In genomic region chr19:912181-913079, GRCh38 we compare ENCODE assay signal across 9 cellular contexts. TPM values are rescaled to one million over a fixed set of nuclear protein-coding genes. Genes with fewer than 3 reads are reported as not detected.
DNase-seq lines count a peak whose midpoint lies in the region; ATAC-seq and TF ChIP-seq lines count a peak whose summit lies in the region.
"Had no signal": no experiment of that assay in that cellular context is flagged by ENCODE, and none has a peak within 500 bp of the region (broad histone marks: within the 10 kb centered on the region; RNA-seq: fewer than 3 reads in every experiment).

No MANE protein-coding gene starts in this region.

- H3K9ac ChIP-seq in KMS-11 (peak overlapping the region; percentile 57; the same call in 1 of the 2 replicates), mesendoderm (ENCODE audit: low read length) (peak overlapping the region; percentile 69)

- H4K5ac ChIP-seq in mesendoderm (ENCODE audit: low read length) = no peak overlapping the region

- POLR2A ChIA-PET in Caco-2 (lab: Charles Lee) (no interaction called here), MCF 10A (lab: Yijun Ruan, JAX) (interaction anchor here (0.6 to 1.2 kb wide), 3 partner anchors 19 to 76 kb away, joined by 3 read pairs; partner anchors contain the start of genes MED16 and RNU6-9)

- H2BK5ac ChIP-seq in mesendoderm (ENCODE audit: low read length) = no peak overlapping the region

- peak overlapping the region; percentile 74 for H3K4me3 Mint-ChIP-seq in Caco-2 (ENCODE audit: unreplicated experiment)
- peak overlapping the region; percentile 71 for H3K4me3 Mint-ChIP-seq in MCF 10A (ENCODE audit: unreplicated experiment)

- H3K36me3 Mint-ChIP-seq in Caco-2 (ENCODE audit: insufficient read depth, unreplicated experiment) = peaks cover 6% of the 10 kb centered on the region
- H3K36me3 Mint-ChIP-seq in MCF 10A (ENCODE audit: insufficient read depth, unreplicated experiment) = peaks cover 15% of the 10 kb centered on the region

- H3K4me1 Mint-ChIP-seq in Caco-2 (ENCODE audit: low read depth, unreplicated experiment) = peaks cover 7% of the 10 kb centered on the region
- H3K4me1 Mint-ChIP-seq in MCF 10A (ENCODE audit: insufficient read depth, unreplicated experiment) = peaks cover 9% of the 10 kb centered on the region

- H3K4me2 ChIP-seq in KMS-11 = no peak overlapping the region
- peak overlapping the region; percentile 16 for H3K4me2 ChIP-seq in mesendoderm (ENCODE audit: low read length)

- H3K27me3 ChIP-seq in Caco-2 (replicated peaks; ENCODE audit: control insufficient read depth, insufficient read depth, low read length) (no peaks in the 10 kb centered on the region), KMS-11 (ENCODE audit: insufficient read depth, low read depth) (peaks cover 5% of the 10 kb centered on the region; the same call in 1 of the 2 replicates), mesendoderm (ENCODE audit: insufficient read depth, low read length, poor library complexity) (no peaks in the 10 kb centered on the region)

- H4K8ac ChIP-seq in mesendoderm (ENCODE audit: low read depth, low read length) = no peak overlapping the region

- H3K36me3 ChIP-seq in Caco-2 (ENCODE audit: control insufficient read depth, insufficient read depth, low read length) (no peaks in the 10 kb centered on the region), KMS-11 (ENCODE audit: insufficient read depth) (no peaks in the 10 kb centered on the region), mesendoderm (ENCODE audit: control insufficient read depth, insufficient read depth, low read length) (no peaks in the 10 kb centered on the region), urinary bladder (ENCODE audit: insufficient read depth) (no peaks in the 10 kb centered on the region)

- H3K79me2 ChIP-seq in KMS-11 (ENCODE audit: insufficient read depth, low read depth) (peaks cover 11% of the 10 kb centered on the region; the same call in 1 of the 2 replicates), mesendoderm (ENCODE audit: control insufficient read depth, insufficient read depth, low read length) (peaks cover 9% of the 10 kb centered on the region)

- H3K18ac ChIP-seq in mesendoderm (ENCODE audit: low read length) = peak overlapping the region; percentile 98

- no peaks in the 10 kb centered on the region for H3K9me3 ChIP-seq in Caco-2

- H2AFZ ChIP-seq in KMS-11 (ENCODE audit: low read depth) = no peak overlapping the region; the same call in 1 of the 2 replicates

- H3K27ac ChIP-seq in KMS-11 = no peak overlapping the region
- no peak overlapping the region for H3K27ac ChIP-seq in mesendoderm (ENCODE audit: low read depth, low read length)
- H3K27ac ChIP-seq in urinary bladder (ENCODE audit: low read depth) = peak overlapping the region; percentile 92

- no TSS peak for BruUV-seq in Caco-2 (replicated peaks; lab: Mats Ljungman, UMichigan)
- BruUV-seq in MCF 10A (replicated peaks; lab: Mats Ljungman, UMichigan) = no TSS peak

- ATAC-seq in GM21528 (IDR thresholded peaks at IDR 0.05; ENCODE audit: low FRiP score, unreplicated experiment) (no peak), GM21576 (IDR thresholded peaks at IDR 0.05; ENCODE audit: unreplicated experiment) (no peak)

- H3K79me1 ChIP-seq in mesendoderm (ENCODE audit: low read length) = peaks cover 5% of the 10 kb centered on the region

- H3K4me1 ChIP-seq in Caco-2 (no peaks in the 10 kb centered on the region; the same call in 1 of the 2 replicates), KMS-11 (ENCODE audit: low read depth, poor library complexity, severe bottlenecking) (peaks cover 5% of the 10 kb centered on the region), mesendoderm (ENCODE audit: control insufficient read depth, low read depth, low read length) (no peaks in the 10 kb centered on the region), urinary bladder (ENCODE audit: insufficient read depth) (peaks cover 2% of the 10 kb centered on the region)

- WGBS in mesendoderm (ENCODE audit: extremely low coverage, insufficient coverage, low lambda C conversion rate) = no CpG with 5 or more reads among the region's 69 CpGs
- WGBS in urinary bladder = 4% methylated on average over 68 of the region's 69 CpGs

- intact Hi-C loops in Caco-2 (cut with micrococcal nuclease; ENCODE audit: unreplicated experiment) (no loop called here), MCF 10A (cut with micrococcal nuclease) (loop anchor here (5.0 kb wide), 1 partner anchor 40 kb away; no protein-coding TSS in a partner anchor)

- no peak for TF ChIP-seq CTCF in Caco-2 (IDR thresholded peaks at IDR 0.05; ENCODE audit: insufficient read depth in 1 of 2, low read depth in 1 of 2, low read length in 1 of 2, severe bottlenecking in 1 of 2, unreplicated experiment in 1 of 2)
- TF ChIP-seq CTCF in KMS-11 (conservative IDR thresholded peaks at IDR 0.05; ENCODE audit: low read depth, low read length) = no peak
- TF ChIP-seq CTCF in MCF 10A (IDR thresholded peaks at IDR 0.05; ENCODE audit: unreplicated experiment) = no peak

- peak overlapping the region; percentile 86 for H3K56ac ChIP-seq in mesendoderm (ENCODE audit: low read length)

- H2BK15ac ChIP-seq in mesendoderm (replicated peaks; ENCODE audit: low read depth) = no peak overlapping the region

- H3K27me3 Mint-ChIP-seq in Caco-2 (ENCODE audit: insufficient read depth, unreplicated experiment) = no peaks in the 10 kb centered on the region
- H3K27me3 Mint-ChIP-seq in MCF 10A (ENCODE audit: insufficient read depth, unreplicated experiment) = no peaks in the 10 kb centered on the region

- DNase-seq in Caco-2 = no peak
- peak; percentile 45 for DNase-seq in MCF 10A (ENCODE audit: unreplicated experiment)
- DNase-seq in mesendoderm = no peak
- no peak for DNase-seq in ureter (ENCODE audit: low spot score)

- H3K4me3 ChIP-seq in Caco-2 (ENCODE audit: low read depth, low read length) (peak overlapping the region; percentile 90), KMS-11 (IDR thresholded peaks at IDR 0.05; ENCODE audit: insufficient read depth, low read depth, low read length) (no peak overlapping the region), mesendoderm (ENCODE audit: low read length) (peak overlapping the region; percentile 49), urinary bladder (ENCODE audit: low read depth, low read length) (peak overlapping the region; percentile 97)

- H3K27ac Mint-ChIP-seq in Caco-2 (ENCODE audit: unreplicated experiment) (no peak overlapping the region), MCF 10A (ENCODE audit: low read depth, unreplicated experiment) (peak overlapping the region; percentile 85)

- no peak overlapping the region for H2AK5ac ChIP-seq in mesendoderm (ENCODE audit: low read length)

- no peaks in the 10 kb centered on the region for H4K20me1 ChIP-seq in KMS-11 (ENCODE audit: insufficient read depth)

- no peaks in the 10 kb centered on the region for H3K9me3 Mint-ChIP-seq in Caco-2 (ENCODE audit: unreplicated experiment)
- no peaks in the 10 kb centered on the region for H3K9me3 Mint-ChIP-seq in MCF 10A (ENCODE audit: unreplicated experiment)

- peak overlapping the region; percentile 92 for H3K4ac ChIP-seq in mesendoderm (ENCODE audit: low read depth, low read length)

- CTCF ChIA-PET in Caco-2 (lab: Charles Lee) (no interaction called here), MCF 10A (lab: Yijun Ruan, JAX) (no interaction called here)

- peak overlapping the region; percentile 85 for H2BK120ac ChIP-seq in mesendoderm (ENCODE audit: low read depth, low read length)

- H3K23ac ChIP-seq in mesendoderm (ENCODE audit: low read length) = no peak overlapping the region

RNA-seq across cellular contexts. Expression of gene R3HDM4, which starts 0.6 kb away (rescaled TPM):
- total RNA-seq in Caco-2 (2022) (57.7 and 60.4 TPM in 2 replicates), MCF 10A (2022) (65.7 and 73.6 TPM in 2 replicates), urinary bladder (16.0 TPM), ureter (69.5 TPM)
- polyA plus RNA-seq in mesendoderm (2013, experiment 1 of 2) = 56.1 TPM
- polyA plus RNA-seq in mesendoderm (2013, experiment 2 of 2) = 56.0 TPM
- 62.3 TPM for polyA plus RNA-seq in urinary bladder

RNA-seq across cellular contexts. Expression of gene KISS1R, which starts 4.7 kb away (rescaled TPM):
- total RNA-seq in Caco-2 (2022) (13.0 and 16.6 TPM in 2 replicates), MCF 10A (2022) (not detected in 2 replicates), urinary bladder (not detected), ureter (not detected)
- 0.10 TPM for polyA plus RNA-seq in mesendoderm (2013, experiment 1 of 2)
- 0.15 TPM for polyA plus RNA-seq in mesendoderm (2013, experiment 2 of 2)
- polyA plus RNA-seq in urinary bladder = 0.28 TPM
- total RNA-seq: pulmonary artery endothelial cell had no signal

RNA-seq across cellular contexts. Expression of gene ARID3A, which starts 13.4 kb away (rescaled TPM):
- total RNA-seq in Caco-2 (2022) = 217 and 239 TPM in 2 replicates
- total RNA-seq in MCF 10A (2022) = 10.2 and 13.1 TPM in 2 replicates
- polyA plus RNA-seq in mesendoderm (2013, experiment 1 of 2) = 66.2 TPM
- polyA plus RNA-seq in mesendoderm (2013, experiment 2 of 2) = 69.1 TPM
- 9.1 TPM for total RNA-seq in urinary bladder
- polyA plus RNA-seq in urinary bladder = 6.1 TPM
- total RNA-seq in ureter = 8.4 TPM

RNA-seq across cellular contexts. Expression of gene RNU6-9, which starts 19.1 kb away (rescaled TPM):
- total RNA-seq in Caco-2 (2022) (not detected in 2 replicates), MCF 10A (2022) (not detected in 2 replicates), urinary bladder (not detected), ureter (not detected)
- polyA plus RNA-seq in mesendoderm (2013, experiment 1 of 2) = not detected
- polyA plus RNA-seq in mesendoderm (2013, experiment 2 of 2) = not detected
- not detected for polyA plus RNA-seq in urinary bladder
- total RNA-seq: pulmonary artery endothelial cell had no signal

RNA-seq across cellular contexts. Expression of gene MED16, which starts 19.4 kb away (rescaled TPM):
- total RNA-seq in Caco-2 (2022) (64.3 and 69.1 TPM in 2 replicates), MCF 10A (2022) (52.7 and 61.0 TPM in 2 replicates), urinary bladder (21.2 TPM), ureter (63.7 TPM)
- 34.1 TPM for polyA plus RNA-seq in mesendoderm (2013, experiment 1 of 2)
- 33.8 TPM for polyA plus RNA-seq in mesendoderm (2013, experiment 2 of 2)
- polyA plus RNA-seq in urinary bladder = 59.8 TPM

Comparison
In these comparisons a context has a peak if more than half of its experiments do, and no peak if none do; other contexts are left out.
1. RNA of gene KISS1R, which starts 4.7 kb away (total RNA-seq): 13.0 to 16.6 TPM in Caco-2; not detected in ureter (single experiment), not detected in MCF 10A and not detected in urinary bladder (single experiment); every median in the first group is over 10 times any median in the second.
2. RNA of gene ARID3A, which starts 13.4 kb away (total RNA-seq): 217 to 239 TPM in Caco-2; 10.2 to 13.1 TPM in MCF 10A, 9.1 TPM in urinary bladder (single experiment) and 8.4 TPM in ureter (single experiment); every median in the first group is over 10 times any median in the second.